ENCODE assay signal across 12 cellular contexts in the genomic region with DNA sequence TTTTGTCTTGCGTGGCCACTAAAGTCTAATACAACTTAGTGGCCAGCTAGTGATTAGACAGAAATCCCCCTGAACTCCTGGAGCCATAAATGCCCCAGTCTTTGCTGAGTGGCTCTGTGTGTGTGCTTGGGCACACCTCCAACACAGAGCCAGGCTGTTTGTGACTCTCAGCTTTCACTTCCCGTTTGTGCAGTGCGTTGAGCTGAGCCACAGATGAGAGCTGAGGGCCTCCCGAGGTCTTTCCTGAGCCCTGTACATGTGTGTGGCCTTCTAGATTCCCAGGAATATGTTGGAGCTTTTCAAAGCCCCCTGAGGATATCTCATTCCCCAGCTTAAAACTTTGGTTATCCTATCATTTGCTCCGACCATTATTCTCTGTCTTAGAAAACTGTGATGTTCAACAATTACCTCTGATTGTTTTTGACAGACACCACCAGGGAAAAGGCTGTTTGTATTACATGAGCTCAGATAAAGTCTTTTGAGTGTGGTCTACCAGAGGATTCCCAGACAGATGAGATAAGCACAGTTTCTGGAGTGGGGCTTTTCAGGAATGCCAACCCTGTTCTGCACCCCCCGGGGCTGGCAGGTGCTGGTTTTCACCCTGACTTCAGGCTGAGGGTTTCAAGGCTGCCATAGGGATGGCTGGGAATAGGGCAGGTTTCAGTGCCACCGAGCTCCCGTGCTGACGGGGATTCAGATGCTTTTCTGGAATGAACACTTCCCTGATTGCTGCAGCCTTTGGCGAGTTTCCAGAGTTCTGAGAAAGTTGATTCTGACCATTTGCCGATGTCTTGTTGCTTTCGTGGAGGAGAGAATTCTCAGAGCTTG. TPM values are rescaled to one million over a fixed set of nuclear protein-coding genes. Genes with fewer than 3 reads are reported as not detected.
DNase-seq lines count a peak whose midpoint lies in the region; ATAC-seq and TF ChIP-seq lines count a peak whose summit lies in the region.
"Had no signal": no experiment of that assay in that cellular context is flagged by ENCODE, and none has a peak within 500 bp of the region (broad histone marks: within the 10 kb centered on the region; RNA-seq: fewer than 3 reads in every experiment).

No MANE protein-coding gene starts in this region.

- no peak overlapping the region for H3K4me3 Mint-ChIP-seq in immature natural killer cell
- H3K4me3 Mint-ChIP-seq: activated T-cell treated with anti-CD3 and anti-CD28 coated beads, Interleukin-2, amount 50 U/mL, for 72 hours had no signal

- H3K9me3 Mint-ChIP-seq in immature natural killer cell = peaks cover 10 to 29% (median 22%) of the 10 kb centered on the region in 6 donors

- no peak overlapping the region for H3K27ac Mint-ChIP-seq in immature natural killer cell
- H3K27ac Mint-ChIP-seq: activated T-cell treated with anti-CD3 and anti-CD28 coated beads, Interleukin-2, amount 50 U/mL, for 72 hours had no signal

- WGBS in esophagus squamous epithelium, 2 donors = 56 to 81% methylated on average over 9 to 10 of the region's 12 CpGs
- 66 to 76% (median 71%) methylated on average over 11 to 12 of the region's 12 CpGs for WGBS in spleen, 5 donors

- no peak for TF ChIP-seq POLR2A in esophagus squamous epithelium (IDR thresholded peaks at IDR 0.05)
- no peak for TF ChIP-seq POLR2A in spleen (IDR thresholded peaks at IDR 0.05)

- no peaks in the 10 kb centered on the region for H3K27me3 ChIP-seq in esophagus squamous epithelium
- H3K27me3 ChIP-seq in spleen (replicated peaks in 1 of 7) = no peaks in the 10 kb centered on the region

- H3K36me3 ChIP-seq in esophagus squamous epithelium = peaks cover 22 to 100% (median 29%) of the 10 kb centered on the region in 3 donors
- peaks cover 13 to 100% (median 80%) of the 10 kb centered on the region in 6 donors for H3K36me3 ChIP-seq in spleen

- intact Hi-C loops in esophagus squamous epithelium (cut with DNase I) = no loop called here
- intact Hi-C loops in spleen (cut with DNase I; ENCODE audit: low total_unique reads) = no loop called here

- peaks cover 52 to 79% (median 59%) of the 10 kb centered on the region in 3 donors for H3K36me3 Mint-ChIP-seq in immature natural killer cell

- H3K27me3 Mint-ChIP-seq in immature natural killer cell (ENCODE audit: low read depth in 3 of 3) = peaks cover 0 to 4% (median 0%) of the 10 kb centered on the region in 3 donors

- TF ChIP-seq CTCF in esophagus squamous epithelium (IDR thresholded peaks at IDR 0.05) (no peak), spleen (IDR thresholded peaks at IDR 0.05 in 8 of 11, conservative IDR thresholded peaks at IDR 0.05 in 3 of 11) (no peak)

- ATAC-seq in GM19351 (IDR thresholded peaks at IDR 0.05; ENCODE audit: unreplicated experiment) = peak; percentile 65
- ATAC-seq in HG03135 (IDR thresholded peaks at IDR 0.05; ENCODE audit: unreplicated experiment) = no peak
- no peak for ATAC-seq in HG02970 (IDR thresholded peaks at IDR 0.05; ENCODE audit: low FRiP score, unreplicated experiment)
- ATAC-seq: activated T-cell treated with anti-CD3 and anti-CD28 coated beads, Interleukin-2, amount 50 U/mL, for 72 hours had no signal

- DNase-seq in NOMO-1 treated with dmso at 0.1 percent for 144 hours (lab: John Stamatoyannopoulos, UW; ENCODE audit: unreplicated experiment) (peak; percentile 87), esophagus squamous epithelium (lab: John Stamatoyannopoulos, UW) (no peak), spleen (peak; percentile 71), putamen (ENCODE audit: low spot score) (no peak), immature natural killer cell (no peak)
- DNase-seq: activated T-cell treated with anti-CD3 and anti-CD28 coated beads, Interleukin-2, amount 50 U/mL, for 72 hours; effector memory CD4-positive, alpha-beta T cell; NCI-H1417 treated with DMSO at 0.1 percent for 48 hours had no signal

- no peak overlapping the region for H3K4me3 ChIP-seq in esophagus squamous epithelium
- no peak overlapping the region for H3K4me3 ChIP-seq in spleen

- H3K9me3 ChIP-seq in esophagus squamous epithelium (peaks cover 7 to 23% (median 18%) of the 10 kb centered on the region in 3 donors), spleen (peaks cover 0 to 36% (median 33%) of the 10 kb centered on the region in 8 donors)

- H3K4me1 ChIP-seq in esophagus squamous epithelium (peaks cover 0 to 15% (median 3%) of the 10 kb centered on the region in 3 donors), spleen (peaks cover 0 to 23% (median 19%) of the 10 kb centered on the region in 6 donors)

- no peaks in the 10 kb centered on the region for H3K4me1 Mint-ChIP-seq in immature natural killer cell

- H3K27ac ChIP-seq in esophagus squamous epithelium (peak overlapping the region in 3 of 4 donors; percentile 7 to 72 (median 46)), spleen (peak overlapping the region in 5 of 8 donors; percentile 3 to 73 (median 47))

RNA-seq across cellular contexts. Expression of a gene that starts 23.8 kb away (rescaled TPM):
- total RNA-seq in esophagus squamous epithelium (10 to 100 TPM in 3 of 4 donors, 1 to 10 TPM in 1; 9.7 to 15.3 (median 12.8) TPM), spleen (10 to 100 TPM; 15.6 to 31.6 (median 25.3) TPM)
- polyA plus RNA-seq in spleen (10 to 100 TPM in 2 of 3 donors, 1 to 10 TPM in 1; 8.2 to 24.1 (median 21.7) TPM), immature natural killer cell (1 to 10 TPM; 8.7 to 9.8 (median 8.9) TPM)

RNA-seq across cellular contexts. Expression of a gene that starts 23.9 kb away (rescaled TPM):
- total RNA-seq in esophagus squamous epithelium = 10 to 100 TPM; 39.7 to 81.5 (median 48.6) TPM
- total RNA-seq in spleen = 10 to 100 TPM; 11.2 to 37.4 (median 32.9) TPM
- polyA plus RNA-seq in spleen = 10 to 100 TPM; 50.5 to 81.0 (median 62.2) TPM
- polyA plus RNA-seq in immature natural killer cell = 100 to 1,000 TPM in 2 of 3 donors, 10 to 100 TPM in 1; 94.3 to 145 (median 117) TPM

RNA-seq across cellular contexts. Expression of a gene that starts 53.3 kb away (rescaled TPM):
- total RNA-seq in esophagus squamous epithelium = not detected
- not detected for total RNA-seq in spleen
- not detected for polyA plus RNA-seq in spleen
- not detected for polyA plus RNA-seq in immature natural killer cell
- total RNA-seq: activated T-cell treated with anti-CD3 and anti-CD28 coated beads, Interleukin-2, amount 50 U/mL, for 72 hours; osteocyte had no signal

Comparison
In these comparisons a context has a peak if more than half of its experiments do, and no peak if none do; other contexts are left out.
1. DNase-seq: peak in NOMO-1 treated with dmso at 0.1 percent for 144 hours (single experiment) and spleen (single experiment); none in esophagus squamous epithelium (single experiment), putamen (single experiment) and immature natural killer cell (0 of 3).